In genomic region chrX:2855761-2856160, GRCh38 we compare ENCODE assay signal across 10 cellular contexts.
"Had no signal": no experiment of that assay in that cellular context is flagged by ENCODE, and none has a peak within 500 bp of the region (broad histone marks: within the 10 kb centered on the region; RNA-seq: fewer than 3 reads in every experiment).

No MANE protein-coding gene starts in this region.

- DNase-seq: GM23248, GOT3, H7, H9, HCEC 1CT had no signal

- H3K27ac ChIP-seq: GM23248 had no signal

- H2AFZ ChIP-seq: GM23248, GM23338 had no signal

- FAIRE-seq: H1, H54 had no signal

- H3K4me3 ChIP-seq: GM23248, GM23338, HAP-1 had no signal

- H3K9me3 ChIP-seq: HAP-1 had no signal

- ATAC-seq: GM23338, HCT116 had no signal

- H3K4me3 Mint-ChIP-seq: GM23338, H9 had no signal

- H3K9me3 Mint-ChIP-seq: GM23338, H9 had no signal

- H3K27ac Mint-ChIP-seq: GM23338, H9 had no signal

- H3K4me2 ChIP-seq: GM23338 had no signal

- H3K9ac ChIP-seq: GM23248 had no signal

- H3K4me1 ChIP-seq: HAP-1 had no signal
